ENCODE assay signal across 20 cellular contexts in the genomic region with DNA sequence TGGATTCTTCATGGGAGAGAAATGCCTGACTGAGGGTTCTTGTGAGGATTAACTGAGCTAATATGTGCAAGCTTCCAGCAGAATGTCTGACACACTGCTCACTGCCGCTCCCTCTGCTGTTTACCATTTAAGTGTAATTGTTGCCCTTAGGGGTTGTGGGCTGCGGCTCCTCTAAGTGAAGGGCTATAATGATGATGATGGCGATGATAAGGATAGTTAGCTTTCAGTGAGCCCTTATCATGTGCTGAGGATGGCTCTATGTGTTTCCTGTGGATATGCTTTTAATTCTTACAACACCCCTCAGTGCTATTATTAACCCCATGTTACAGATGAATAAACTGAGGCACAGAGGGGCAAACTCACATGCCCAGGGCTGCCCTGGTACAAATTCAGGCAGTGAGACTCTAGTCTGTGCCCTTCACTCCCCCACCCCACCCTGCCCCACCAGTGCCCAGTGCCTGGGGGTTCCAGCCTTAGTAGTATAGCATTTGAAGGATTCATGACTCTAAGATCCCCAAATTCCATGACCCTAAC. TPM values are rescaled to one million over a fixed set of nuclear protein-coding genes. Genes with fewer than 3 reads are reported as not detected.
DNase-seq lines count a peak whose midpoint lies in the region; ATAC-seq, FAIRE-seq and TF ChIP-seq lines count a peak whose summit lies in the region.
"Had no signal": no experiment of that assay in that cellular context is flagged by ENCODE, and none has a peak within 500 bp of the region (broad histone marks: within the 10 kb centered on the region; RNA-seq: fewer than 3 reads in every experiment).

No MANE protein-coding gene starts in this region.

- 0 out of 2 replicates have a peak, but pooled peaks cover 4% of the 10 kb centered on the region for H3K4me1 ChIP-seq in HEK293 (ENCODE audit: control insufficient read depth, insufficient read depth, low read length)

- DNase-seq in A172 (ENCODE audit: low spot score) (peak; percentile 52), RWPE1 (ENCODE audit: low spot score) (peak; percentile 47), iris pigment epithelial cell (ENCODE audit: low read depth) (peak; percentile 42), DMS114 treated with DMSO at 0.1 percent for 48 hours (lab: John Stamatoyannopoulos, UW; ENCODE audit: unreplicated experiment) (no peak), RCC 7860 (ENCODE audit: low spot score) (no peak)
- DNase-seq in activated effector memory CD4-positive, alpha-beta T cell treated with anti-CD3 and anti-CD28 coated beads, Interleukin-2, amount 50 U/mL, for 16 hours: no peak
- DNase-seq: activated CD4-positive, alpha-beta T cell treated with anti-CD3 and anti-CD28 coated beads for 4 hours; activated CD8-positive, alpha-beta memory T cell treated with anti-CD3 and anti-CD28 coated beads, Interleukin-2, amount 50 U/mL, for 48 hours; activated naive CD4-positive, alpha-beta T cell; CD8-positive, alpha-beta memory T cell; GDM1; hypothalamus; NCI-H82; stimulated activated CD4-positive, alpha-beta T cell treated with anti-CD3 and anti-CD28 coated beads, Interleukin-2, amount 100 ng/mL, for 24 hours; T-helper 17 cell had no signal

- no peak overlapping the region for H3K4me3 ChIP-seq in HEK293 (ENCODE audit: low read depth, low read length)
- H3K4me3 ChIP-seq: GM12878 had no signal

- POLR2A ChIA-PET in HEK293 (lab: Yijun Ruan, JAX) (interaction anchor here (1.0 to 1.6 kb wide), 2 partner anchors 8 to 12 kb away, joined by 3 to 4 read pairs; no protein-coding TSS in a partner anchor), RWPE1 (lab: Yijun Ruan, JAX; ENCODE audit: low non-redundant PET) (no interaction called here)

- no peak overlapping the region for H3K27ac ChIP-seq in HEK293 (ENCODE audit: extremely low read depth, low read depth, low read length)
- no peak overlapping the region for H3K27ac ChIP-seq in RWPE1

- ATAC-seq in HG02970 (IDR thresholded peaks at IDR 0.05; ENCODE audit: low FRiP score, unreplicated experiment): no peak
- ATAC-seq: GM12878, left lobe of liver, T-helper 17 cell had no signal

- no peak for TF ChIP-seq CTCF in HEK293 (tag by site-specific recombination; IDR thresholded peaks at IDR 0.05)
- TF ChIP-seq CTCF in RWPE1 (conservative IDR thresholded peaks at IDR 0.05; ENCODE audit: low read depth): no peak

- CTCF ChIA-PET in HEK293 (lab: Yijun Ruan, JAX): interaction anchor here (0.6 to 2.0 kb wide), 6 partner anchors 8 to 74 kb away, joined by 4 to 8 read pairs (median 4); no protein-coding TSS in a partner anchor
- CTCF ChIA-PET in RWPE1 (lab: Yijun Ruan, JAX): interaction anchor here (0.5 to 1.7 kb wide), 7 partner anchors 13 to 568 kb away, joined by 3 to 8 read pairs (median 4); no protein-coding TSS in a partner anchor

- no peaks in the 10 kb centered on the region for H3K36me3 ChIP-seq in HEK293 (ENCODE audit: control insufficient read depth in 2 of 2, insufficient read depth in 1 of 2, low read length in 2 of 2)

- no peak for FAIRE-seq in RCC 7860 (lab: Jason Lieb, UNC)
- FAIRE-seq: astrocyte, GM12878 had no signal

- H3K9me3 ChIP-seq in HEK293 (ENCODE audit: control insufficient read depth, insufficient read depth, low read depth, low read length): no peaks in the 10 kb centered on the region

TF ChIP-seq in HEK293, 187 proteins besides CTCF, POLR2A, EP300 and RAD21 (continues in another document):
- TF ChIP-seq, protein P1, sequence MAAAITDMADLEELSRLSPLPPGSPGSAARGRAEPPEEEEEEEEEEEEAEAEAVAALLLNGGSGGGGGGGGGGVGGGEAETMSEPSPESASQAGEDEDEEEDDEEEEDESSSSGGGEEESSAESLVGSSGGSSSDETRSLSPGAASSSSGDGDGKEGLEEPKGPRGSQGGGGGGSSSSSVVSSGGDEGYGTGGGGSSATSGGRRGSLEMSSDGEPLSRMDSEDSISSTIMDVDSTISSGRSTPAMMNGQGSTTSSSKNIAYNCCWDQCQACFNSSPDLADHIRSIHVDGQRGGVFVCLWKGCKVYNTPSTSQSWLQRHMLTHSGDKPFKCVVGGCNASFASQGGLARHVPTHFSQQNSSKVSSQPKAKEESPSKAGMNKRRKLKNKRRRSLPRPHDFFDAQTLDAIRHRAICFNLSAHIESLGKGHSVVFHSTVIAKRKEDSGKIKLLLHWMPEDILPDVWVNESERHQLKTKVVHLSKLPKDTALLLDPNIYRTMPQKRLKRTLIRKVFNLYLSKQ (tag by site-specific recombination; IDR thresholded peaks at IDR 0.05; ENCODE audit: borderline replicate concordance): no peak
- TF ChIP-seq ZNF514 (tag by site-specific recombination; IDR thresholded peaks at IDR 0.05): no peak
- peak; percentile 15; the same call in 1 of the 2 replicates for TF ChIP-seq ZNF513 (tag by site-specific recombination; IDR thresholded peaks at IDR 0.05)
- TF ChIP-seq ZNF670 (tag by site-specific recombination; IDR thresholded peaks at IDR 0.05; ENCODE audit: low read depth): no peak
- TF ChIP-seq ZNF202 (tag by site-specific recombination; IDR thresholded peaks at IDR 0.05; ENCODE audit: borderline replicate concordance): no peak
- no peak for TF ChIP-seq ZNF121 (tag by site-specific recombination; IDR thresholded peaks at IDR 0.05)
- no peak for TF ChIP-seq ZNF580 (tag by site-specific recombination; IDR thresholded peaks at IDR 0.05)
- no peak for TF ChIP-seq RBAK (tag by site-specific recombination; IDR thresholded peaks at IDR 0.05)
- no peak for TF ChIP-seq BCL6B (tag by site-specific recombination; IDR thresholded peaks at IDR 0.05)
- no peak for TF ChIP-seq ZNF362 (tag by site-specific recombination; IDR thresholded peaks at IDR 0.05)
- peak; percentile 81; the same call in 1 of the 2 replicates for TF ChIP-seq ZNF664 (tag by site-specific recombination; IDR thresholded peaks at IDR 0.05)
- peak; percentile 90; the same call in 1 of the 2 replicates for TF ChIP-seq ZNF610 (tag by site-specific recombination; IDR thresholded peaks at IDR 0.05; ENCODE audit: borderline replicate concordance)
- no peak for TF ChIP-seq ZNF19 (tag by site-specific recombination; IDR thresholded peaks at IDR 0.05; ENCODE audit: low read depth)
- TF ChIP-seq ZBTB8A (tag by site-specific recombination; IDR thresholded peaks at IDR 0.05): peak; percentile 70
- peak; percentile 65; the same call in 1 of the 2 replicates for TF ChIP-seq TCF7L2 (IDR thresholded peaks at IDR 0.05; ENCODE audit: borderline replicate concordance, low read depth, low read length)
- no peak for TF ChIP-seq ZNF555 (tag by site-specific recombination; conservative IDR thresholded peaks at IDR 0.05)
- no peak for TF ChIP-seq ZNF704 (tag by site-specific recombination; IDR thresholded peaks at IDR 0.05)
- no peak for TF ChIP-seq ZNF324 (tag by site-specific recombination; IDR thresholded peaks at IDR 0.05)
- no peak for TF ChIP-seq ZNF560 (tag by site-specific recombination; IDR thresholded peaks at IDR 0.05; ENCODE audit: borderline replicate concordance)
- no peak for TF ChIP-seq MZF1 (tag by site-specific recombination; IDR thresholded peaks at IDR 0.05; ENCODE audit: borderline replicate concordance)
- TF ChIP-seq REPIN1 (tag by site-specific recombination; IDR thresholded peaks at IDR 0.05; ENCODE audit: low read depth): no peak
- no peak for TF ChIP-seq ZNF529 (tag by site-specific recombination; IDR thresholded peaks at IDR 0.05; ENCODE audit: insufficient replicate concordance)

RNA-seq across cellular contexts. Expression of gene TGM2, which starts 33.4 kb away (rescaled TPM):
- 13.9 and 27.0 TPM in 2 replicates for total RNA-seq in A172 (2014; rRNA removed; shearing (Covaris generic))
- total RNA-seq: CD8-positive, alpha-beta memory T cell had no signal

Comparison
In these comparisons a context has a peak if more than half of its experiments do, and no peak if none do; other contexts are left out.
1. DNase-seq: peak in A172 (single experiment), RWPE1 (single experiment) and iris pigment epithelial cell (single experiment); none in DMS114 treated with DMSO at 0.1 percent for 48 hours (single experiment), activated effector memory CD4-positive, alpha-beta T cell treated with anti-CD3 and anti-CD28 coated beads, Interleukin-2, amount 50 U/mL, for 16 hours (single experiment) and RCC 7860 (single experiment).